31 cellular contexts compared by ENCODE assay signal in the genomic region with DNA sequence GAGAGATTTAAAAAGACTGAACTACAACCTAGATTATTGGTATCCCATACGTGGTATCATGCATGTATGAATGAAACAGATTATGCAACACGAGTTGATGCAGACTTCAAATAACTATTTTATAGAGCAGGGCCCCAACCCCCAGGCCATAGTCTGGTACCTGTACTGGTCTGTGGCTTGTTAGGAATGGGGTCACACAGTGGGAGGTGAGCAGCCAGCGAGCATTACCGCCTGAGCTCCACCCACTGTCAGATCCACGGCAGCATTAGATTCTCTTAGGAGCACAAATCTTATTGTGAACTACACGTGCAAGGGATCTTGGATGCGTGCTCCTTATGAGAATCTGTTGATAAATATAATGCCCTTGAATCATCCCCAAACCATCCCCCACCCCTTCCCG.
"Had no signal": no experiment of that assay in that cellular context is flagged by ENCODE, and none has a peak within 500 bp of the region (broad histone marks: within the 10 kb centered on the region; RNA-seq: fewer than 3 reads in every experiment).

No MANE protein-coding gene starts in this region.

- DNase-seq: colonic mucosa; effector CD8-positive, alpha-beta T cell; foreskin keratinocyte; glutamatergic neuron; heart right ventricle; hippocampal formation; left ventricle myocardium superior; mucosa of descending colon; naive B cell; stimulated activated CD4-positive, alpha-beta T cell treated with anti-CD3 and anti-CD28 coated beads, Interleukin-12 subunit alpha, Interleukin-12 subunit beta, amount 100 ng/mL, for 4 hours; stimulated activated CD4-positive, alpha-beta T cell treated with anti-CD3 and anti-CD28 coated beads, Interleukin-1b, Interleukin-23, amount 100 ng/mL, for 48 hours; stimulated activated CD4-positive, alpha-beta T cell treated with anti-CD3 and anti-CD28 coated beads, Interleukin-4, amount 100 ng/mL, for 24 hours; stimulated activated naive CD4-positive, alpha-beta T cell treated with Interleukin-2 at 50 U/mL for 16 hours; stomach; thyroid gland; trophoblast cell had no signal

- H3K9me3 ChIP-seq: colonic mucosa, esophagus muscularis mucosa, mucosa of descending colon, stomach, thyroid gland had no signal

- H3K4me3 Mint-ChIP-seq: dendritic cell treated with granulocyte-macrophage colony-stimulating factor and Interleukin-4, amounts not matched to agents 40 ng/mL and 50 ng/mL, for 4 days; memory B cell; mesothelial cell of epicardium; naive B cell; natural killer cell treated with Interleukin-12 subunit alpha and Interleukin-12 subunit beta and Interleukin-15 and Interleukin-18, amount 100 ng/mL, for 72 hours; neural crest cell; stimulated activated effector memory CD8-positive, alpha-beta T cell treated with anti-CD3 and anti-CD28 coated beads, Interleukin-12 subunit alpha, Interleukin-12 subunit beta, amount 100 ng/mL, for 72 hours had no signal

- H3K27me3 Mint-ChIP-seq: dendritic cell treated with granulocyte-macrophage colony-stimulating factor and Interleukin-4, amounts not matched to agents 40 ng/mL and 50 ng/mL, for 4 days; memory B cell; naive B cell; progenitor cell of endocrine pancreas had no signal

- H3K36me3 Mint-ChIP-seq: memory B cell; mesothelial cell of epicardium; naive B cell; natural killer cell treated with Interleukin-12 subunit alpha and Interleukin-12 subunit beta and Interleukin-15 and Interleukin-18, amount 100 ng/mL, for 72 hours; stimulated activated effector memory CD8-positive, alpha-beta T cell treated with anti-CD3 and anti-CD28 coated beads, Interleukin-12 subunit alpha, Interleukin-12 subunit beta, amount 100 ng/mL, for 72 hours had no signal

- H3K9me3 Mint-ChIP-seq: memory B cell; stimulated activated effector memory CD8-positive, alpha-beta T cell treated with anti-CD3 and anti-CD28 coated beads, Interleukin-12 subunit alpha, Interleukin-12 subunit beta, amount 100 ng/mL, for 72 hours had no signal

- H3K9ac ChIP-seq: parathyroid adenoma had no signal

- H3K27ac Mint-ChIP-seq: dendritic cell treated with granulocyte-macrophage colony-stimulating factor and Interleukin-4, amounts not matched to agents 40 ng/mL and 50 ng/mL, for 4 days; memory B cell; mesothelial cell of epicardium; naive B cell; natural killer cell treated with Interleukin-12 subunit alpha and Interleukin-12 subunit beta and Interleukin-15 and Interleukin-18, amount 100 ng/mL, for 72 hours; progenitor cell of endocrine pancreas; stimulated activated effector memory CD8-positive, alpha-beta T cell treated with anti-CD3 and anti-CD28 coated beads, Interleukin-12 subunit alpha, Interleukin-12 subunit beta, amount 100 ng/mL, for 72 hours had no signal

- H3K4me2 ChIP-seq: smooth muscle cell had no signal

- H3K4me1 Mint-ChIP-seq: memory B cell; mesothelial cell of epicardium; naive B cell; stimulated activated effector memory CD8-positive, alpha-beta T cell treated with anti-CD3 and anti-CD28 coated beads, Interleukin-12 subunit alpha, Interleukin-12 subunit beta, amount 100 ng/mL, for 72 hours had no signal

- H3K27ac ChIP-seq: colonic mucosa, esophagus muscularis mucosa, foreskin keratinocyte, heart right ventricle, parathyroid adenoma, right atrium auricular region, stomach, thyroid gland had no signal

- FAIRE-seq: endothelial cell of umbilical vein, keratinocyte had no signal

- H2AFZ ChIP-seq: parathyroid adenoma had no signal

- H3K36me3 ChIP-seq: colonic mucosa, esophagus muscularis mucosa, heart right ventricle, right atrium auricular region, stomach, thyroid gland had no signal

- H3K27me3 ChIP-seq: colonic mucosa, esophagus muscularis mucosa, foreskin keratinocyte, heart right ventricle, right atrium auricular region, stomach, thyroid gland had no signal

- H3K4me3 ChIP-seq: colonic mucosa, esophagus muscularis mucosa, heart right ventricle, lung, mucosa of descending colon, right atrium auricular region, smooth muscle cell, stomach, thyroid gland had no signal

- ATAC-seq: foreskin keratinocyte; heart right ventricle; left ventricle myocardium superior; mucosa of descending colon; natural killer cell treated with Interleukin-12 subunit alpha and Interleukin-12 subunit beta and Interleukin-15 and Interleukin-18, amount 100 ng/mL, for 72 hours; sciatic nerve; stimulated activated effector memory CD8-positive, alpha-beta T cell treated with anti-CD3 and anti-CD28 coated beads, Interleukin-12 subunit alpha, Interleukin-12 subunit beta, amount 100 ng/mL, for 72 hours had no signal

- H3K79me2 ChIP-seq: parathyroid adenoma had no signal

- H3K4me1 ChIP-seq: colonic mucosa, esophagus muscularis mucosa, foreskin keratinocyte, heart right ventricle, parathyroid adenoma, right atrium auricular region, stomach, thyroid gland had no signal
